In genomic region chr1:113058861-113059441, GRCh38 we compare ENCODE assay signal across 11 cellular contexts. TPM values are rescaled to one million over a fixed set of nuclear protein-coding genes. Genes with fewer than 3 reads are reported as not detected.
DNase-seq lines count a peak whose midpoint lies in the region; TF ChIP-seq lines count a peak whose summit lies in the region.
"Had no signal": no experiment of that assay in that cellular context is flagged by ENCODE, and none has a peak within 500 bp of the region (broad histone marks: within the 10 kb centered on the region; RNA-seq: fewer than 3 reads in every experiment).

No MANE protein-coding gene starts in this region.

- in situ Hi-C loops in Caki2 (cut with HindIII; ENCODE audit: low pct_unique_long_range_greater_than_20kb, low sequenced_read_pairs) = no loop called here

- H3K27me3 Mint-ChIP-seq in mesothelial cell of epicardium (ENCODE audit: low read depth) = no peaks in the 10 kb centered on the region
- no peaks in the 10 kb centered on the region for H3K27me3 Mint-ChIP-seq in activated naive CD4-positive, alpha-beta T cell treated with anti-CD3 and anti-CD28 coated beads, Interleukin-2, amount 10 ng/mL, durations not matched to agents 7 days and 5 days
- H3K27me3 Mint-ChIP-seq: CD4-positive, alpha-beta T cell had no signal

- no peak overlapping the region for H3K4me3 ChIP-seq in coronary artery

- no peaks in the 10 kb centered on the region for H3K9me3 Mint-ChIP-seq in mesothelial cell of epicardium
- H3K9me3 Mint-ChIP-seq in activated naive CD4-positive, alpha-beta T cell treated with anti-CD3 and anti-CD28 coated beads, Interleukin-2, amount 10 ng/mL, durations not matched to agents 7 days and 5 days = no peaks in the 10 kb centered on the region
- H3K9me3 Mint-ChIP-seq: CD4-positive, alpha-beta T cell had no signal

- H3K27ac Mint-ChIP-seq in mesothelial cell of epicardium = peak overlapping the region; percentile 58
- no peak overlapping the region for H3K27ac Mint-ChIP-seq in activated naive CD4-positive, alpha-beta T cell treated with anti-CD3 and anti-CD28 coated beads, Interleukin-2, amount 10 ng/mL, durations not matched to agents 7 days and 5 days
- H3K27ac Mint-ChIP-seq: CD4-positive, alpha-beta T cell had no signal

- TF ChIP-seq CTCF in coronary artery (IDR thresholded peaks at IDR 0.05) (no peak), mesothelial cell of epicardium (IDR thresholded peaks at IDR 0.05; ENCODE audit: unreplicated experiment) (no peak)

- DNase-seq in Caki2 (ENCODE audit: low read depth) (peak; percentile 38), NCI-H1930 (lab: John Stamatoyannopoulos, UW) (peak; percentile 59 to 83), coronary artery (ENCODE audit: low spot score) (peak; percentile 28), mesothelial cell of epicardium (ENCODE audit: low spot score in 2 of 2, unreplicated experiment in 2 of 2) (no peak), iPS-NIHi7 (ENCODE audit: extremely low spot score) (no peak)
- DNase-seq in effector CD8-positive, alpha-beta T cell (lab: John Stamatoyannopoulos, UW) = no peak
- no peak for DNase-seq in activated naive CD4-positive, alpha-beta T cell treated with anti-CD3 and anti-CD28 coated beads, Interleukin-2, amount 10 ng/mL, durations not matched to agents 7 days and 5 days
- DNase-seq: CD4-positive, alpha-beta T cell; H7; mammary epithelial cell; T-helper 9 cell had no signal

- no peak overlapping the region for H3K4me3 Mint-ChIP-seq in mesothelial cell of epicardium
- no peak overlapping the region for H3K4me3 Mint-ChIP-seq in activated naive CD4-positive, alpha-beta T cell treated with anti-CD3 and anti-CD28 coated beads, Interleukin-2, amount 10 ng/mL, durations not matched to agents 7 days and 5 days
- H3K4me3 Mint-ChIP-seq: CD4-positive, alpha-beta T cell had no signal

- CTCF ChIA-PET in activated naive CD4-positive, alpha-beta T cell treated with anti-CD3 and anti-CD28 coated beads, Interleukin-2, amount 10 ng/mL, durations not matched to agents 7 days and 5 days (lab: Charles Lee) = interaction anchor here (0.9 to 9.1 kb wide), 2 partner anchors 12 to 14 kb away, joined by 3 to 54 read pairs; partner anchors contain the start of gene LRIG2

- no peak overlapping the region for H3K27ac ChIP-seq in coronary artery

- H3K4me1 Mint-ChIP-seq in mesothelial cell of epicardium = peaks cover 14% of the 10 kb centered on the region
- H3K4me1 Mint-ChIP-seq in activated naive CD4-positive, alpha-beta T cell treated with anti-CD3 and anti-CD28 coated beads, Interleukin-2, amount 10 ng/mL, durations not matched to agents 7 days and 5 days = peaks cover 21% of the 10 kb centered on the region

- H3K36me3 Mint-ChIP-seq in mesothelial cell of epicardium = no peaks in the 10 kb centered on the region
- no peaks in the 10 kb centered on the region for H3K36me3 Mint-ChIP-seq in activated naive CD4-positive, alpha-beta T cell treated with anti-CD3 and anti-CD28 coated beads, Interleukin-2, amount 10 ng/mL, durations not matched to agents 7 days and 5 days

RNA-seq across cellular contexts. Expression of gene LRIG2, which starts 14.0 kb away (rescaled TPM):
- total RNA-seq in Caki2 (2014; rRNA removed; shearing (Covaris generic); ENCODE audit: low replicate concordance) = 2.7 and 3.2 TPM in 2 replicates
- total RNA-seq in mesothelial cell of epicardium = 29.3 to 31.0 TPM (median 29.9 TPM) in 3 replicates

Comparison
In these comparisons a context has a peak if more than half of its experiments do, and no peak if none do; other contexts are left out.
1. DNase-seq: peak in Caki2 (single experiment), NCI-H1930 (2 of 2) and coronary artery (single experiment); none in mesothelial cell of epicardium (0 of 2), effector CD8-positive, alpha-beta T cell (single experiment), iPS-NIHi7 (single experiment) and activated naive CD4-positive, alpha-beta T cell treated with anti-CD3 and anti-CD28 coated beads, Interleukin-2, amount 10 ng/mL, durations not matched to agents 7 days and 5 days (single experiment).